ENCODE assay signal across 8 cellular contexts in the genomic region with DNA sequence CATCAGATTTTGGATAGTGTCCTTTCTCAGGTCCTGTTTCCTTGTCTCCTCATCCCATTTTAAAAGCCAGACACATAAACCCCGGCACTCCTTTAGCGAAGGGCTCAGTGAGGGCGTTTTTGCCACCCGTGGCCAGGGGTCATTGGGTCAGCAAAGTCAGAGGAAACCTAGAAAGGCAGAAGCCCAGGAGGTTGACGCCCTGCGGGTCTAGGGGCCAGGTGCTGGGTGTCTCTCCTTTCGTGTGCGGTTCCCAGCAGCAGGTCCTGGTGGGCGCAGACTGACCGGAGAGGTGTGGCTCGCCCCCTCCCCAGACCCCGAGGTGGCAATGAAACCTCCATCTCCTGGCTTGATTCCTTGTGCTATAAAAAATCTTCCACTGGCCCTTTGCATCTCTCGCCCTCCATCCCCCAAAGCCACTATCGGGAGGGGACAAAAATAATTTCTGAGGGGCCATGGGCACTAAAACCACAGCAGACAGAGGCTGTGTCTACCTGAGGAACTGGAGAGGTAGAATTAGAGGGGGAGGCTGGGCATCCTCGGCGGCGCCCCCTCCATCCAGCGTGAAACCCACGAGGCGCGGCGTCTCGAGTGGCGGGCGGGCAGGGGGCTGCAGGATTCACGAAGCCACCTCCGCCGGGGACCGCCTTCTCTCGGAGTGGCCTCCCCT. TPM values are rescaled to one million over a fixed set of nuclear protein-coding genes. Genes with fewer than 3 reads are reported as not detected.
DNase-seq lines count a peak whose midpoint lies in the region; ATAC-seq and TF ChIP-seq lines count a peak whose summit lies in the region.

No MANE protein-coding gene starts in this region.

- H3K27ac ChIP-seq in left ventricle myocardium inferior (replicated peaks) = peak overlapping the region; percentile 91

- peaks cover 4% of the 10 kb centered on the region for H3K36me3 Mint-ChIP-seq in activated T-helper 17 cell treated with anti-CD3 and anti-CD28 coated beads, Interleukin-2, amount 50 U/mL, for 72 hours (ENCODE audit: low read depth)

- DNase-seq in Right ventricle myocardium inferior (ENCODE audit: missing footprints) = peak; percentile 60
- no peak for DNase-seq in cardiac septum (ENCODE audit: low spot score)
- peak; percentile 28 for DNase-seq in left ventricle myocardium inferior
- peak; percentile 71 for DNase-seq in sciatic nerve (ENCODE audit: low spot score)
- no peak for DNase-seq in GDM1 (lab: John Stamatoyannopoulos, UW)

- ATAC-seq in Right ventricle myocardium inferior (no peak), sciatic nerve (peak; percentile 35), HG02623 (IDR thresholded peaks at IDR 0.05; ENCODE audit: unreplicated experiment) (no peak), HG03045 (IDR thresholded peaks at IDR 0.05; ENCODE audit: unreplicated experiment) (no peak)
- no peak for ATAC-seq in activated T-helper 17 cell treated with anti-CD3 and anti-CD28 coated beads, Interleukin-2, amount 50 U/mL, for 72 hours (replicated peaks)

- no peaks in the 10 kb centered on the region for H3K9me3 ChIP-seq in left ventricle myocardium inferior (replicated peaks)

- H3K4me3 Mint-ChIP-seq in activated T-helper 17 cell treated with anti-CD3 and anti-CD28 coated beads, Interleukin-2, amount 50 U/mL, for 72 hours = peak overlapping the region; percentile 83

- TF ChIP-seq CTCF in left ventricle myocardium inferior (IDR thresholded peaks at IDR 0.05; ENCODE audit: borderline replicate concordance) = no peak

- peak overlapping the region; percentile 95 for H3K4me3 ChIP-seq in left ventricle myocardium inferior

- H3K27me3 ChIP-seq in left ventricle myocardium inferior (ENCODE audit: low read depth) = no peaks in the 10 kb centered on the region

- peaks cover 10% of the 10 kb centered on the region for H3K4me1 Mint-ChIP-seq in activated T-helper 17 cell treated with anti-CD3 and anti-CD28 coated beads, Interleukin-2, amount 50 U/mL, for 72 hours

- intact Hi-C loops in Right ventricle myocardium inferior (cut with DNase I) = loop anchor here (5.0 to 10.0 kb wide), 5 partner anchors 36 to 334 kb away; a partner anchor contains a TSS
- intact Hi-C loops in cardiac septum (cut with DNase I) = loop anchor here (5.0 kb wide), 2 partner anchors 369 to 411 kb away; no protein-coding TSS in a partner anchor
- intact Hi-C loops in left ventricle myocardium inferior (cut with micrococcal nuclease) = loop anchor here (10.0 kb wide), 2 partner anchors 54 to 366 kb away; no protein-coding TSS in a partner anchor
- intact Hi-C loops in sciatic nerve (cut with DNase I) = no loop called here

- H3K36me3 ChIP-seq in left ventricle myocardium inferior = no peaks in the 10 kb centered on the region

- H3K9me3 Mint-ChIP-seq in activated T-helper 17 cell treated with anti-CD3 and anti-CD28 coated beads, Interleukin-2, amount 50 U/mL, for 72 hours = no peaks in the 10 kb centered on the region

- peak overlapping the region; percentile 70 for H3K27ac Mint-ChIP-seq in activated T-helper 17 cell treated with anti-CD3 and anti-CD28 coated beads, Interleukin-2, amount 50 U/mL, for 72 hours

- H3K4me1 ChIP-seq in left ventricle myocardium inferior = peaks cover 50% of the 10 kb centered on the region

- H3K27me3 Mint-ChIP-seq in activated T-helper 17 cell treated with anti-CD3 and anti-CD28 coated beads, Interleukin-2, amount 50 U/mL, for 72 hours = peaks cover 10% of the 10 kb centered on the region

RNA-seq across cellular contexts. Expression of a gene that starts 0.9 kb away (rescaled TPM):
- total RNA-seq in Right ventricle myocardium inferior = 8.9 TPM
- total RNA-seq in cardiac septum = 9.1 TPM
- total RNA-seq in activated T-helper 17 cell treated with anti-CD3 and anti-CD28 coated beads, Interleukin-2, amount 50 U/mL, for 72 hours = 1 to 10 TPM; 3.4 to 5.9 TPM
- total RNA-seq in left ventricle myocardium inferior = 7.7 TPM
- 52.0 TPM for total RNA-seq in sciatic nerve

Comparison
In these comparisons a context has a peak if more than half of its experiments do, and no peak if none do; other contexts are left out.
1. DNase-seq: peak in Right ventricle myocardium inferior (single experiment), left ventricle myocardium inferior (single experiment) and sciatic nerve (single experiment); none in cardiac septum (single experiment) and GDM1 (single experiment).